In genomic region chr19:14494451-14494850, GRCh38 we compare ENCODE assay signal across 9 cellular contexts. TPM values are rescaled to one million over a fixed set of nuclear protein-coding genes. Genes with fewer than 3 reads are reported as not detected.
DNase-seq lines count a peak whose midpoint lies in the region; ATAC-seq and TF ChIP-seq lines count a peak whose summit lies in the region.
"Had no signal": no experiment of that assay in that cellular context is flagged by ENCODE, and none has a peak within 500 bp of the region (broad histone marks: within the 10 kb centered on the region; RNA-seq: fewer than 3 reads in every experiment).

No MANE protein-coding gene starts in this region.

- H3K4me1 ChIP-seq in lower lobe of right lung (peaks cover 35% of the 10 kb centered on the region), tibial nerve (peaks cover 0 to 46% (median 23%) of the 10 kb centered on the region in 4 donors)

- H3K27ac ChIP-seq in lower lobe of right lung = peak overlapping the region; percentile 83
- peak overlapping the region in 3 of 4 donors; percentile 88 to 90 (median 88) for H3K27ac ChIP-seq in tibial nerve

- peaks cover 16% of the 10 kb centered on the region for H3K36me3 Mint-ChIP-seq in activated CD4-positive, alpha-beta T cell treated with anti-CD3 and anti-CD28 coated beads, Interleukin-2, amount 10 ng/mL, durations not matched to agents 24 days and 14 days (ENCODE audit: low read depth)

- peaks cover 19% of the 10 kb centered on the region for H3K4me1 Mint-ChIP-seq in activated CD4-positive, alpha-beta T cell treated with anti-CD3 and anti-CD28 coated beads, Interleukin-2, amount 10 ng/mL, durations not matched to agents 24 days and 14 days

- H3K9me3 ChIP-seq in lower lobe of right lung (no peaks in the 10 kb centered on the region), tibial nerve (no peaks in the 10 kb centered on the region)

- no peaks in the 10 kb centered on the region for H3K27me3 ChIP-seq in lower lobe of right lung (ENCODE audit: low read depth)
- no peaks in the 10 kb centered on the region for H3K27me3 ChIP-seq in tibial nerve

- ATAC-seq in lower lobe of right lung (no peak), GM19467 (IDR thresholded peaks at IDR 0.05; ENCODE audit: unreplicated experiment) (no peak)

- in situ Hi-C loops in astrocyte of the spinal cord (cut with HindIII; ENCODE audit: low sequenced_read_pairs) = no loop called here

- H3K36me3 ChIP-seq in lower lobe of right lung (peaks cover 24% of the 10 kb centered on the region), tibial nerve (peaks cover 0 to 30% (median 0%) of the 10 kb centered on the region in 3 donors)

- TF ChIP-seq CTCF in astrocyte of the spinal cord (IDR thresholded peaks at IDR 0.05; ENCODE audit: low read depth, low read length) (no peak), lower lobe of right lung (IDR thresholded peaks at IDR 0.05) (no peak), tibial nerve (IDR thresholded peaks at IDR 0.05) (no peak)

- no peak for DNase-seq in activated CD4-positive, alpha-beta T cell treated with anti-CD3 and anti-CD28 coated beads, Interleukin-2, amount 10 ng/mL, durations not matched to agents 24 days and 14 days
- no peak for DNase-seq in activated CD4-positive, alpha-beta T cell treated with anti-CD3 and anti-CD28 coated beads, Interleukin-2, amount 50 U/mL, for 1 hour
- DNase-seq in astrocyte of the spinal cord (ENCODE audit: low read depth, low spot score) = no peak
- no peak for DNase-seq in lower lobe of right lung
- no peak for DNase-seq in tibial nerve (ENCODE audit: low spot score in 2 of 2)
- no peak for DNase-seq in stimulated activated CD4-positive, alpha-beta T cell treated with anti-CD3 and anti-CD28 coated beads, Interleukin-4, amount 100 ng/mL, for 1 hour
- DNase-seq in COLO668 (lab: John Stamatoyannopoulos, UW; ENCODE audit: unreplicated experiment) = no peak
- DNase-seq: NCI-H524 had no signal

- peak overlapping the region; percentile 20 for H3K27ac Mint-ChIP-seq in activated CD4-positive, alpha-beta T cell treated with anti-CD3 and anti-CD28 coated beads, Interleukin-2, amount 10 ng/mL, durations not matched to agents 24 days and 14 days

- H3K27me3 Mint-ChIP-seq in activated CD4-positive, alpha-beta T cell treated with anti-CD3 and anti-CD28 coated beads, Interleukin-2, amount 10 ng/mL, durations not matched to agents 24 days and 14 days = no peaks in the 10 kb centered on the region

- WGBS in tibial nerve, 2 donors = 69 to 72% methylated on average over 5 of the region's 5 CpGs

- H3K4me3 ChIP-seq in astrocyte of the spinal cord (ENCODE audit: low read depth, low read length) (peak overlapping the region; percentile 87), lower lobe of right lung (peak overlapping the region; percentile 85), tibial nerve (peak overlapping the region in 3 of 4 donors; percentile 83 to 90 (median 87))

- H3K9me3 Mint-ChIP-seq in activated CD4-positive, alpha-beta T cell treated with anti-CD3 and anti-CD28 coated beads, Interleukin-2, amount 10 ng/mL, durations not matched to agents 24 days and 14 days = no peaks in the 10 kb centered on the region

- H3K4me3 Mint-ChIP-seq in activated CD4-positive, alpha-beta T cell treated with anti-CD3 and anti-CD28 coated beads, Interleukin-2, amount 10 ng/mL, durations not matched to agents 24 days and 14 days = peak overlapping the region; percentile 87

- no peak for TF ChIP-seq POLR2A in tibial nerve (IDR thresholded peaks at IDR 0.05)

- no peak for TF ChIP-seq EP300 in tibial nerve (IDR thresholded peaks at IDR 0.05)

- intact Hi-C loops in activated CD4-positive, alpha-beta T cell treated with anti-CD3 and anti-CD28 coated beads, Interleukin-2, amount 10 ng/mL, durations not matched to agents 24 days and 14 days (cut with micrococcal nuclease) = no loop called here
- intact Hi-C loops in lower lobe of right lung (cut with DNase I) = no loop called here

RNA-seq across cellular contexts. Expression of gene GIPC1, which starts 1.5 kb away (rescaled TPM):
- total RNA-seq in activated CD4-positive, alpha-beta T cell treated with anti-CD3 and anti-CD28 coated beads, Interleukin-2, amount 10 ng/mL, durations not matched to agents 24 days and 14 days = 39.9 and 40.1 TPM in 2 replicates
- 72.1 TPM for total RNA-seq in lower lobe of right lung
- 100 to 1,000 TPM in 3 of 4 donors, 10 to 100 TPM in 1; 61.8 to 122 (median 113) TPM for total RNA-seq in tibial nerve

RNA-seq across cellular contexts. Expression of gene PTGER1, which starts 19.3 kb away (rescaled TPM):
- 0.78 and 1.1 TPM in 2 replicates for total RNA-seq in activated CD4-positive, alpha-beta T cell treated with anti-CD3 and anti-CD28 coated beads, Interleukin-2, amount 10 ng/mL, durations not matched to agents 24 days and 14 days
- total RNA-seq in lower lobe of right lung = 0.62 TPM
- total RNA-seq in tibial nerve = 1 to 10 TPM in 3 of 4 donors, under 1 TPM in 1; 0.90 to 5.9 (median 3.5) TPM

RNA-seq across cellular contexts. Expression of gene DNAJB1, which starts 23.7 kb away (rescaled TPM):
- total RNA-seq in activated CD4-positive, alpha-beta T cell treated with anti-CD3 and anti-CD28 coated beads, Interleukin-2, amount 10 ng/mL, durations not matched to agents 24 days and 14 days = 117 and 126 TPM in 2 replicates
- total RNA-seq in lower lobe of right lung (92.5 TPM), tibial nerve (100 to 1,000 TPM in 1 of 4 donors, 10 to 100 TPM in 3; 48.9 to 132 (median 73.9) TPM)

RNA-seq across cellular contexts. Expression of gene TECR, which starts 34.9 kb away (rescaled TPM):
- total RNA-seq in activated CD4-positive, alpha-beta T cell treated with anti-CD3 and anti-CD28 coated beads, Interleukin-2, amount 10 ng/mL, durations not matched to agents 24 days and 14 days = 108 and 119 TPM in 2 replicates
- 127 TPM for total RNA-seq in lower lobe of right lung
- 10 to 100 TPM; 33.1 to 55.1 (median 43.6) TPM for total RNA-seq in tibial nerve
